In genomic region chr20:6909608-6910007, GRCh38 we compare ENCODE assay signal across 28 cellular contexts.
"Had no signal": no experiment of that assay in that cellular context is flagged by ENCODE, and none has a peak within 500 bp of the region (broad histone marks: within the 10 kb centered on the region; RNA-seq: fewer than 3 reads in every experiment).

No MANE protein-coding gene starts in this region.

- H3K27me3 ChIP-seq: body of pancreas, heart left ventricle, ovary, right lobe of liver had no signal

- H3K36me3 ChIP-seq: heart left ventricle, left ventricle myocardium inferior, ovary, right lobe of liver, thoracic aorta had no signal

- H3K9me3 Mint-ChIP-seq: nephron progenitor cell had no signal

- DNase-seq: activated CD4-positive, alpha-beta T cell treated with anti-CD3 and anti-CD28 coated beads for 48 hours; activated CD4-positive, alpha-beta T cell treated with anti-CD3 and anti-CD28 coated beads, Interleukin-2, amount 50 U/mL, for 48 hours; activated CD8-positive, alpha-beta memory T cell treated with anti-CD3 and anti-CD28 coated beads for 24 hours; activated effector memory CD4-positive, alpha-beta T cell treated with Interleukin-2 at 50 U/mL for 16 hours; activated naive CD4-positive, alpha-beta T cell treated with Interleukin-2 at 50 U/mL for 16 hours; aorta; body of pancreas; dorsolateral prefrontal cortex; effector memory CD8-positive, alpha-beta T cell; foreskin fibroblast; heart left ventricle; hypothalamus; left ventricle myocardium inferior; naive B cell; nephron progenitor cell; ovary; right lobe of liver; stimulated activated CD4-positive, alpha-beta T cell treated with anti-CD3 and anti-CD28 coated beads, Interleukin-4, amount 100 ng/mL, for 24 hours had no signal

- H3K27ac ChIP-seq: body of pancreas, coronary artery, dorsolateral prefrontal cortex, heart left ventricle, left ventricle myocardium inferior, ovary, right lobe of liver, thoracic aorta, VCaP had no signal

- H3K9me3 ChIP-seq: body of pancreas, heart left ventricle, left ventricle myocardium inferior, ovary, right lobe of liver, thoracic aorta had no signal

- H3K4me3 ChIP-seq: body of pancreas, coronary artery, dorsolateral prefrontal cortex, heart left ventricle, left ventricle myocardium inferior, lung, ovary, right lobe of liver, thoracic aorta had no signal

- H3K36me3 Mint-ChIP-seq: activated naive CD8-positive, alpha-beta T cell; naive B cell; stimulated activated effector memory CD8-positive, alpha-beta T cell treated with anti-CD3 and anti-CD28 coated beads, Interleukin-12 subunit alpha, Interleukin-12 subunit beta, amount 100 ng/mL, for 72 hours had no signal

- H3K27ac Mint-ChIP-seq: activated naive CD8-positive, alpha-beta T cell; effector memory CD8-positive, alpha-beta T cell; naive B cell; nephron progenitor cell; progenitor cell of endocrine pancreas; stimulated activated effector memory CD8-positive, alpha-beta T cell treated with anti-CD3 and anti-CD28 coated beads, Interleukin-12 subunit alpha, Interleukin-12 subunit beta, amount 100 ng/mL, for 72 hours; stimulated activated naive CD8-positive, alpha-beta T cell treated with anti-CD3 and anti-CD28 coated beads, Interleukin-15, Interleukin-2, amounts not matched to agents 100 ng/mL and 50 ng/mL, for 24 hours had no signal

- H3K4me1 ChIP-seq: body of pancreas, heart left ventricle, left ventricle myocardium inferior, right lobe of liver had no signal

- H3K27me3 Mint-ChIP-seq: activated naive CD8-positive, alpha-beta T cell; effector memory CD8-positive, alpha-beta T cell; naive B cell; progenitor cell of endocrine pancreas; stimulated activated naive CD8-positive, alpha-beta T cell treated with anti-CD3 and anti-CD28 coated beads, Interleukin-15, Interleukin-2, amounts not matched to agents 100 ng/mL and 50 ng/mL, for 24 hours had no signal

- H3K4me3 Mint-ChIP-seq: activated naive CD8-positive, alpha-beta T cell; effector memory CD8-positive, alpha-beta T cell; naive B cell; nephron progenitor cell; stimulated activated effector memory CD8-positive, alpha-beta T cell treated with anti-CD3 and anti-CD28 coated beads, Interleukin-12 subunit alpha, Interleukin-12 subunit beta, amount 100 ng/mL, for 72 hours; stimulated activated naive CD8-positive, alpha-beta T cell treated with anti-CD3 and anti-CD28 coated beads, Interleukin-15, Interleukin-2, amounts not matched to agents 100 ng/mL and 50 ng/mL, for 24 hours had no signal

- ATAC-seq: activated CD4-positive, CD25-positive, alpha-beta regulatory T cell treated with anti-CD3 and anti-CD28 coated beads, Interleukin-2, amount 50 U/mL, for 24 hours; body of pancreas; effector memory CD8-positive, alpha-beta T cell; esophagus mucosa; heart left ventricle; right lobe of liver; stimulated activated effector memory CD8-positive, alpha-beta T cell treated with anti-CD3 and anti-CD28 coated beads, Interleukin-12 subunit alpha, Interleukin-12 subunit beta, amount 100 ng/mL, for 72 hours had no signal

- H3K4me1 Mint-ChIP-seq: naive B cell; stimulated activated effector memory CD8-positive, alpha-beta T cell treated with anti-CD3 and anti-CD28 coated beads, Interleukin-12 subunit alpha, Interleukin-12 subunit beta, amount 100 ng/mL, for 72 hours had no signal
